In the genomic region with DNA sequence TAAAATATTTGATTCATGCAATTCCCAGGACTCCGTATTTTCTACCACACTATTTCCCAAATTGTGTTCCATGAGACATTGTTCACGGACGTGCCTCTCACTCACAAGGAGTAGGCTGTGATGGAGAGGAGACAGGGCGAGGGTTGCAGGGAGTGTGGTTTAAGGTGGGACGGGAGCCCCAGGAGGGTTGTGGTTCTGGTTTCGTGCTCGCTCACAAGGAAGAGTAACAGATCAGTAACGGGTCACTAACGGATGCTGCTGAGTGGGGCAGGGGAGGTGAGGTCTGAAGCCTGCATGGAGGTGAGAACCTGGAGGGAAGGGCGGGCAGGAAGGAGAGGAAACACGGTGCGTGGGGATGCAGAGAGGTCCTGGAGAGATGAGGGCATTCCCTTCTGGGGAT, we compare ENCODE assay signal across 20 cellular contexts. TPM values are rescaled to one million over a fixed set of nuclear protein-coding genes. Genes with fewer than 3 reads are reported as not detected.
A peak's percentile ranks its signal among the peaks of the same experiment; 100 is the strongest.
DNase-seq lines count a peak whose midpoint lies in the region; ATAC-seq and TF ChIP-seq lines count a peak whose summit lies in the region.
"Had no signal": no experiment of that assay in that cellular context is flagged by ENCODE, and none has a peak within 500 bp of the region (broad histone marks: within the 10 kb centered on the region; RNA-seq: fewer than 3 reads in every experiment).

No MANE protein-coding gene starts in this region.

- H3K4me3 ChIP-seq in ovary, result no peak overlapping the region
- H3K4me3 ChIP-seq: MG63, thyroid gland had no signal

- H3K4me3 Mint-ChIP-seq in stimulated activated naive CD8-positive, alpha-beta T cell treated with anti-CD3 and anti-CD28 coated beads, Interleukin-15, amount 100 ng/mL, for 72 hours, result no peak overlapping the region
- no peak overlapping the region for H3K4me3 Mint-ChIP-seq in activated T-helper 17 cell treated with anti-CD3 and anti-CD28 coated beads, Interleukin-2, amount 50 U/mL, for 72 hours
- no peak overlapping the region for H3K4me3 Mint-ChIP-seq in natural killer cell treated with Interleukin-12 subunit alpha and Interleukin-12 subunit beta and Interleukin-15 and Interleukin-18, amount 100 ng/mL, for 72 hours
- H3K4me3 Mint-ChIP-seq: HFFc6, natural killer cell had no signal

- no peaks in the 10 kb centered on the region for H3K4me1 ChIP-seq in ovary (ENCODE audit: insufficient read depth)
- H3K4me1 ChIP-seq: thyroid gland had no signal

- peaks cover 16% of the 10 kb centered on the region for H3K4me1 Mint-ChIP-seq in stimulated activated naive CD8-positive, alpha-beta T cell treated with anti-CD3 and anti-CD28 coated beads, Interleukin-15, amount 100 ng/mL, for 72 hours
- H3K4me1 Mint-ChIP-seq in activated T-helper 17 cell treated with anti-CD3 and anti-CD28 coated beads, Interleukin-2, amount 50 U/mL, for 72 hours, result no peaks in the 10 kb centered on the region
- H3K4me1 Mint-ChIP-seq in natural killer cell treated with Interleukin-12 subunit alpha and Interleukin-12 subunit beta and Interleukin-15 and Interleukin-18, amount 100 ng/mL, for 72 hours (ENCODE audit: low read depth in 2 of 2), result peaks cover 13 to 17% of the 10 kb centered on the region in 2 donors

- H3K36me3 ChIP-seq in ovary, result no peaks in the 10 kb centered on the region
- H3K36me3 ChIP-seq: MG63 had no signal

- intact Hi-C loops in ovary (cut with DNase I), result no loop called here

- TF ChIP-seq POLR2A in ovary (IDR thresholded peaks at IDR 0.05), result no peak

- H3K27ac ChIP-seq in ovary, result no peak overlapping the region
- H3K27ac ChIP-seq: thyroid gland had no signal

- no peak for TF ChIP-seq CTCF in ovary (IDR thresholded peaks at IDR 0.05)

- DNase-seq in stimulated activated naive CD8-positive, alpha-beta T cell treated with anti-CD3 and anti-CD28 coated beads, Interleukin-15, amount 100 ng/mL, for 72 hours, result no peak
- no peak for DNase-seq in stimulated activated naive CD8-positive, alpha-beta T cell treated with anti-CD3 and anti-CD28 coated beads, Interleukin-15, Interleukin-2, amounts not matched to agents 100 U/mL and 50 U/mL, for 24 hours
- DNase-seq in T-helper 2 cell (no peak), ovary (no peak), SIG-M5 treated with dmso at 0.1 percent for 504 hours (lab: John Stamatoyannopoulos, UW; ENCODE audit: unreplicated experiment) (no peak)
- DNase-seq in natural killer cell treated with Interleukin-12 subunit alpha and Interleukin-12 subunit beta and Interleukin-15 and Interleukin-18, amount 100 ng/mL, for 72 hours (ENCODE audit: low spot score), result no peak
- DNase-seq: ACHN, activated T-cell treated with anti-CD3 and anti-CD28 coated beads for 4 hours, amniotic stem cell, COR-L47, GF-D8, HFFc6, MG63, natural killer cell, NCI-H2029 treated with DMSO at 0.1 percent for 48 hours, retina, thyroid gland had no signal

- peaks cover 31% of the 10 kb centered on the region for H3K36me3 Mint-ChIP-seq in activated T-helper 17 cell treated with anti-CD3 and anti-CD28 coated beads, Interleukin-2, amount 50 U/mL, for 72 hours (ENCODE audit: low read depth)
- H3K36me3 Mint-ChIP-seq in natural killer cell treated with Interleukin-12 subunit alpha and Interleukin-12 subunit beta and Interleukin-15 and Interleukin-18, amount 100 ng/mL, for 72 hours, result no peaks in the 10 kb centered on the region
- H3K36me3 Mint-ChIP-seq: natural killer cell had no signal

- WGBS in ovary, 3 donors, result 84 to 90% (median 88%) methylated on average over 12 of the region's 12 CpGs

- H3K9me3 ChIP-seq in ovary, result no peaks in the 10 kb centered on the region
- H3K9me3 ChIP-seq: MG63, thyroid gland had no signal

- peak overlapping the region; percentile 3 to 69 for H3K27ac Mint-ChIP-seq in stimulated activated naive CD8-positive, alpha-beta T cell treated with anti-CD3 and anti-CD28 coated beads, Interleukin-15, amount 100 ng/mL, for 72 hours
- H3K27ac Mint-ChIP-seq in activated T-helper 17 cell treated with anti-CD3 and anti-CD28 coated beads, Interleukin-2, amount 50 U/mL, for 72 hours, result peak overlapping the region; percentile 44
- peak overlapping the region in 1 of 2 donors; percentile 17 for H3K27ac Mint-ChIP-seq in natural killer cell treated with Interleukin-12 subunit alpha and Interleukin-12 subunit beta and Interleukin-15 and Interleukin-18, amount 100 ng/mL, for 72 hours
- H3K27ac Mint-ChIP-seq: HFFc6, natural killer cell had no signal

- no peaks in the 10 kb centered on the region for H3K27me3 ChIP-seq in ovary
- H3K27me3 ChIP-seq: MG63, thyroid gland had no signal

- H3K27me3 Mint-ChIP-seq in stimulated activated naive CD8-positive, alpha-beta T cell treated with anti-CD3 and anti-CD28 coated beads, Interleukin-15, amount 100 ng/mL, for 72 hours, result no peaks in the 10 kb centered on the region
- H3K27me3 Mint-ChIP-seq in activated T-helper 17 cell treated with anti-CD3 and anti-CD28 coated beads, Interleukin-2, amount 50 U/mL, for 72 hours, result no peaks in the 10 kb centered on the region
- H3K27me3 Mint-ChIP-seq in natural killer cell treated with Interleukin-12 subunit alpha and Interleukin-12 subunit beta and Interleukin-15 and Interleukin-18, amount 100 ng/mL, for 72 hours, result no peaks in the 10 kb centered on the region

- TF ChIP-seq EP300 in ovary (IDR thresholded peaks at IDR 0.05), result no peak

- no peaks in the 10 kb centered on the region for H3K9me3 Mint-ChIP-seq in stimulated activated naive CD8-positive, alpha-beta T cell treated with anti-CD3 and anti-CD28 coated beads, Interleukin-15, amount 100 ng/mL, for 72 hours
- no peaks in the 10 kb centered on the region for H3K9me3 Mint-ChIP-seq in activated T-helper 17 cell treated with anti-CD3 and anti-CD28 coated beads, Interleukin-2, amount 50 U/mL, for 72 hours
- H3K9me3 Mint-ChIP-seq in natural killer cell treated with Interleukin-12 subunit alpha and Interleukin-12 subunit beta and Interleukin-15 and Interleukin-18, amount 100 ng/mL, for 72 hours, result no peaks in the 10 kb centered on the region
- H3K9me3 Mint-ChIP-seq: natural killer cell had no signal

- ATAC-seq in stimulated activated naive CD8-positive, alpha-beta T cell treated with anti-CD3 and anti-CD28 coated beads, Interleukin-15, amount 100 ng/mL, for 72 hours, result no peak
- no peak for ATAC-seq in stimulated activated naive CD8-positive, alpha-beta T cell treated with anti-CD3 and anti-CD28 coated beads, Interleukin-15, Interleukin-2, amounts not matched to agents 100 U/mL and 50 U/mL, for 24 hours
- ATAC-seq in HG02678 (IDR thresholded peaks at IDR 0.05; ENCODE audit: unreplicated experiment), result peak; percentile 57
- ATAC-seq in activated T-helper 17 cell treated with anti-CD3 and anti-CD28 coated beads, Interleukin-2, amount 50 U/mL, for 72 hours (replicated peaks), result no peak
- no peak for ATAC-seq in natural killer cell treated with Interleukin-12 subunit alpha and Interleukin-12 subunit beta and Interleukin-15 and Interleukin-18, amount 100 ng/mL, for 72 hours
- ATAC-seq: natural killer cell had no signal

RNA-seq across cellular contexts. Expression of a gene that starts 28.8 kb away (rescaled TPM):
- not detected for total RNA-seq in activated T-helper 17 cell treated with anti-CD3 and anti-CD28 coated beads, Interleukin-2, amount 50 U/mL, for 72 hours
- total RNA-seq in natural killer cell treated with Interleukin-12 subunit alpha and Interleukin-12 subunit beta and Interleukin-15 and Interleukin-18, amount 100 ng/mL, for 72 hours, result not detected
- total RNA-seq in ovary, result 100 to 1,000 TPM in 1 of 7 donors, 10 to 100 TPM in 2, 1 to 10 TPM in 3, not detected in 1; 1.9 to 131 (median 11.0) TPM
- polyA plus RNA-seq in ovary, result 10 to 100 TPM in 1 of 2 donors, 1 to 10 TPM in 1; 1.3 to 17.1 TPM
- total RNA-seq: frontal cortex, HFFc6, natural killer cell had no signal
